Comparison of ENCODE assay signal across 12 cellular contexts in the genomic region with DNA sequence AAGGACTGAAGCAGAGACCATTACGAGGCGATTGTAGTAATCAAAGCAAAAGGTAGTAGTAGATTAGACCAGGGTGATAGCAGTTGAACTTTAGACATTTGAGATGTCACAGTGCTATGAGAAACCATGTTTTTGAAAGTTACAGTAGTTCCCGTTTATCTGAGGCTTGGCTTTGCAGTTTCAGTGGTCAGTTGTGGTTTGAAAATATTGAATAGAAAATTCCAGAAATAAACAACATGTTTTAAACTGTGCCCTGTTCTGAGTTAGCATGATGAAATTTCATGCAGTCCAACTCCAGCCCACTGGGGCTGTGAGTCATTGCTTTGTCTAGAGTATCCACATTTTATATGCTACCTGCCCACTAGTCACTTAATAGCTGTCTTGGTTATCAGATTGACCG. TPM values are rescaled to one million over a fixed set of nuclear protein-coding genes. Genes with fewer than 3 reads are reported as not detected.
DNase-seq lines count a peak whose midpoint lies in the region; ATAC-seq, FAIRE-seq and TF ChIP-seq lines count a peak whose summit lies in the region.
"Had no signal": no experiment of that assay in that cellular context is flagged by ENCODE, and none has a peak within 500 bp of the region (broad histone marks: within the 10 kb centered on the region; RNA-seq: fewer than 3 reads in every experiment).

No MANE protein-coding gene starts in this region.

- no peak for TF ChIP-seq CTCF in brain microvascular endothelial cell (IDR thresholded peaks at IDR 0.05; ENCODE audit: low read depth, low read length, missing control alignments)

- ATAC-seq in GM21737 (IDR thresholded peaks at IDR 0.05; ENCODE audit: unreplicated experiment) (no peak), HG02840 (IDR thresholded peaks at IDR 0.05; ENCODE audit: low FRiP score, unreplicated experiment) (no peak), GM18505 (IDR thresholded peaks at IDR 0.05; ENCODE audit: unreplicated experiment) (no peak)
- ATAC-seq: activated CD4-positive, CD25-positive, alpha-beta regulatory T cell treated with anti-CD3 and anti-CD28 coated beads, Interleukin-2, amount 50 U/mL, for 24 hours had no signal

- peak; percentile 88 for FAIRE-seq in HTR-8/SVneo (lab: Jason Lieb, UNC)

- no peaks in the 10 kb centered on the region for H3K4me1 ChIP-seq in CD4-positive, alpha-beta memory T cell (ENCODE audit: insufficient read depth, low read length)
- H3K4me1 ChIP-seq in mesendoderm (ENCODE audit: control insufficient read depth, low read depth, low read length), result no peaks in the 10 kb centered on the region
- H3K4me1 ChIP-seq: thyroid gland had no signal

- H3K79me2 ChIP-seq in mesendoderm (ENCODE audit: control insufficient read depth, insufficient read depth, low read length), result no peaks in the 10 kb centered on the region

- POLR2A ChIA-PET in CD4-positive, alpha-beta memory T cell (lab: Charles Lee; ENCODE audit: partially characterized antibody), result no interaction called here

- peaks cover 6% of the 10 kb centered on the region for H3K79me1 ChIP-seq in mesendoderm (ENCODE audit: low read length)

- H3K36me3 ChIP-seq in CD4-positive, alpha-beta memory T cell (ENCODE audit: insufficient read depth, low read length), result peaks cover 25% of the 10 kb centered on the region
- peaks cover 18% of the 10 kb centered on the region for H3K36me3 ChIP-seq in brain microvascular endothelial cell (replicated peaks)
- peaks cover 3% of the 10 kb centered on the region for H3K36me3 ChIP-seq in mesendoderm (ENCODE audit: control insufficient read depth, insufficient read depth, low read length)

- H2BK120ac ChIP-seq in mesendoderm (ENCODE audit: low read depth, low read length), result no peak overlapping the region

- H3K27ac ChIP-seq in CD4-positive, alpha-beta memory T cell (ENCODE audit: low read depth, low read length), result no peak overlapping the region
- peak overlapping the region; percentile 64 for H3K27ac ChIP-seq in brain microvascular endothelial cell
- no peak overlapping the region for H3K27ac ChIP-seq in mesendoderm (ENCODE audit: low read depth, low read length)
- H3K27ac ChIP-seq: thyroid gland had no signal

- H3K27me3 Mint-ChIP-seq in CD4-positive, alpha-beta memory T cell, result no peaks in the 10 kb centered on the region

- H3K4me3 ChIP-seq in CD4-positive, alpha-beta memory T cell (ENCODE audit: low read length in 2 of 2), result no peak overlapping the region
- no peak overlapping the region for H3K4me3 ChIP-seq in brain microvascular endothelial cell (ENCODE audit: low read depth, low read length)
- no peak overlapping the region for H3K4me3 ChIP-seq in mesendoderm (ENCODE audit: low read length)
- H3K4me3 ChIP-seq: thyroid gland had no signal

- peak overlapping the region in 4 of 7 donors; percentile 16 to 77 (median 60) for H3K27ac Mint-ChIP-seq in CD4-positive, alpha-beta memory T cell

- H3K36me3 Mint-ChIP-seq in CD4-positive, alpha-beta memory T cell, result peaks cover 48 to 77% of the 10 kb centered on the region in 2 donors

- H3K9ac ChIP-seq in mesendoderm (ENCODE audit: low read length), result no peak overlapping the region

- no peak overlapping the region for H2AK5ac ChIP-seq in mesendoderm (ENCODE audit: low read length)

- CTCF ChIA-PET in CD4-positive, alpha-beta memory T cell (lab: Charles Lee; ENCODE audit: partially characterized antibody), result no interaction called here

- H3K4me3 Mint-ChIP-seq in CD4-positive, alpha-beta memory T cell, result no peak overlapping the region

- no peak overlapping the region for H2BK5ac ChIP-seq in mesendoderm (ENCODE audit: low read length)

- in situ Hi-C loops in brain microvascular endothelial cell (cut with HindIII; ENCODE audit: low pct_ligation_motif_present, low sequenced_read_pairs), result no loop called here

- TF ChIP-seq POLR2A in GM18505 (IDR thresholded peaks at IDR 0.05; ENCODE audit: borderline replicate concordance, extremely low read depth, insufficient read depth, insufficient read length), result no peak

- no peak overlapping the region for H4K5ac ChIP-seq in mesendoderm (ENCODE audit: low read length)

- no CpG with 5 or more reads among the region's 4 CpGs for WGBS in mesendoderm (ENCODE audit: extremely low coverage, insufficient coverage, low lambda C conversion rate)

- no peak overlapping the region for H3K4ac ChIP-seq in mesendoderm (ENCODE audit: low read depth, low read length)

- peaks cover 12 to 22% (median 14%) of the 10 kb centered on the region in 4 donors for H3K4me1 Mint-ChIP-seq in CD4-positive, alpha-beta memory T cell

- H3K27me3 ChIP-seq in CD4-positive, alpha-beta memory T cell (ENCODE audit: insufficient read depth, low read length), result no peaks in the 10 kb centered on the region
- H3K27me3 ChIP-seq in brain microvascular endothelial cell (replicated peaks), result no peaks in the 10 kb centered on the region
- H3K27me3 ChIP-seq in mesendoderm (ENCODE audit: insufficient read depth, low read length, poor library complexity), result no peaks in the 10 kb centered on the region
- H3K27me3 ChIP-seq: thyroid gland had no signal

- H3K9me3 Mint-ChIP-seq in CD4-positive, alpha-beta memory T cell, result no peaks in the 10 kb centered on the region

- no peak overlapping the region for H4K8ac ChIP-seq in mesendoderm (ENCODE audit: low read depth, low read length)

- no peak for DNase-seq in CD4-positive, alpha-beta memory T cell
- DNase-seq in HTR-8/SVneo (ENCODE audit: insufficient read length, low spot score), result peak; percentile 9
- DNase-seq in brain microvascular endothelial cell, result peak; percentile 80
- DNase-seq in mesendoderm, result peak; percentile 13
- no peak for DNase-seq in OCI-M2 (lab: John Stamatoyannopoulos, UW; ENCODE audit: unreplicated experiment)
- DNase-seq: GDM1, NCI-H526 treated with DMSO at 0.1 percent for 48 hours, thyroid gland had no signal

- H3K23ac ChIP-seq in mesendoderm (ENCODE audit: low read length), result no peak overlapping the region

- intact Hi-C loops in CD4-positive, alpha-beta memory T cell (cut with micrococcal nuclease), result no loop called here

- H3K9me3 ChIP-seq in CD4-positive, alpha-beta memory T cell (ENCODE audit: control insufficient read depth in 1 of 2, low read length in 2 of 2), result no peaks in the 10 kb centered on the region
- H3K9me3 ChIP-seq: thyroid gland had no signal

- H3K56ac ChIP-seq in mesendoderm (ENCODE audit: low read length), result no peak overlapping the region

- H2BK15ac ChIP-seq in mesendoderm (replicated peaks; ENCODE audit: low read depth), result no peak overlapping the region

- no peak overlapping the region for H3K4me2 ChIP-seq in mesendoderm (ENCODE audit: low read length)

- H3K18ac ChIP-seq in mesendoderm (ENCODE audit: low read length), result no peak overlapping the region

RNA-seq across cellular contexts. Expression of gene ZNF638, which starts 47.5 kb away (rescaled TPM):
- total RNA-seq in CD4-positive, alpha-beta memory T cell, result 100 to 1,000 TPM; 167 TPM
- 10 to 100 TPM; 19.8 to 53.4 TPM for polyA plus RNA-seq in CD4-positive, alpha-beta memory T cell
- polyA plus RNA-seq in mesendoderm (2013, experiment 1 of 2), result 106 TPM
- polyA plus RNA-seq in mesendoderm (2013, experiment 2 of 2), result 104 TPM

Comparison
In these comparisons a context has a peak if more than half of its experiments do, and no peak if none do; other contexts are left out.
1. DNase-seq: peak in HTR-8/SVneo (single experiment), brain microvascular endothelial cell (single experiment) and mesendoderm (single experiment); none in CD4-positive, alpha-beta memory T cell (0 of 5) and OCI-M2 (single experiment).